ENCODE assay signal across 8 cellular contexts in genomic region chr20:62305149-62305764, GRCh38. TPM values are rescaled to one million over a fixed set of nuclear protein-coding genes. Genes with fewer than 3 reads are reported as not detected.
DNase-seq lines count a peak whose midpoint lies in the region; ATAC-seq and TF ChIP-seq lines count a peak whose summit lies in the region.

No MANE protein-coding gene starts in this region.

- no peaks in the 10 kb centered on the region for H3K27me3 Mint-ChIP-seq in CD4-positive, alpha-beta T cell
- no peaks in the 10 kb centered on the region for H3K27me3 Mint-ChIP-seq in mesothelial cell of epicardium (ENCODE audit: low read depth)

- ATAC-seq in CD4-positive, alpha-beta T cell (ENCODE audit: poor library complexity) = no peak
- ATAC-seq in esophagus mucosa = no peak
- no peak for ATAC-seq in GM19467 (IDR thresholded peaks at IDR 0.05; ENCODE audit: unreplicated experiment)

- no peaks in the 10 kb centered on the region for H3K27me3 ChIP-seq in CD4-positive, alpha-beta T cell (ENCODE audit: control insufficient read depth, insufficient read depth, low read length)

- CTCF ChIA-PET in CD4-positive, alpha-beta T cell (lab: Charles Lee) = no interaction called here

- 67 to 71% methylated on average over 18 of the region's 18 CpGs for WGBS in lower leg skin, 2 donors

- H3K4me1 Mint-ChIP-seq in CD4-positive, alpha-beta T cell (ENCODE audit: low read depth) = peaks cover 26% of the 10 kb centered on the region
- peaks cover 15% of the 10 kb centered on the region for H3K4me1 Mint-ChIP-seq in mesothelial cell of epicardium

- TF ChIP-seq POLR2A in lower leg skin (IDR thresholded peaks at IDR 0.05) = no peak

- no peak for TF ChIP-seq CTCF in CD4-positive, alpha-beta T cell (IDR thresholded peaks at IDR 0.05)
- TF ChIP-seq CTCF in mesothelial cell of epicardium (IDR thresholded peaks at IDR 0.05; ENCODE audit: unreplicated experiment) = no peak
- TF ChIP-seq CTCF in lower leg skin (IDR thresholded peaks at IDR 0.05) = no peak

- no peak overlapping the region for H3K27ac ChIP-seq in CD4-positive, alpha-beta T cell (ENCODE audit: low read depth, low read length)

- H3K9me3 Mint-ChIP-seq in CD4-positive, alpha-beta T cell = no peaks in the 10 kb centered on the region
- no peaks in the 10 kb centered on the region for H3K9me3 Mint-ChIP-seq in mesothelial cell of epicardium

- peak overlapping the region; percentile 90; the same call in 1 of the 2 replicates for H3K4me3 ChIP-seq in Jurkat, Clone E6-1 (ENCODE audit: low read length)
- no peak overlapping the region for H3K4me3 ChIP-seq in lower leg skin (ENCODE audit: low read depth, poor library complexity, severe bottlenecking)

- POLR2A ChIA-PET in CD4-positive, alpha-beta T cell (lab: Charles Lee) = no interaction called here

- intact Hi-C loops in CD4-positive, alpha-beta T cell (cut with DNase I, micrococcal nuclease) = loop anchor here in 1 of 2 experiments (2.0 kb wide), 1 partner anchor 238 kb away; no protein-coding TSS in a partner anchor
- intact Hi-C loops in lower leg skin (cut with DNase I; ENCODE audit: low total_unique reads) = loop anchor here (10.0 kb wide), 1 partner anchor 510 kb away; the partner anchor contains the start of gene COL9A3

- no peaks in the 10 kb centered on the region for H3K9me3 ChIP-seq in CD4-positive, alpha-beta T cell (ENCODE audit: control insufficient read depth, low read length)

- DNase-seq in CD4-positive, alpha-beta T cell = no peak
- DNase-seq in Jurkat, Clone E6-1 (ENCODE audit: low read depth, low spot score) = no peak
- DNase-seq in astrocyte of the hippocampus (ENCODE audit: low read depth, low spot score) = peak; percentile 18
- DNase-seq in mesothelial cell of epicardium (ENCODE audit: low spot score in 2 of 2, unreplicated experiment in 2 of 2) = no peak
- no peak for DNase-seq in pons (ENCODE audit: low spot score)
- no peak for DNase-seq in lower leg skin (ENCODE audit: low spot score in 2 of 2)

- peak overlapping the region; percentile 17 for H3K27ac Mint-ChIP-seq in CD4-positive, alpha-beta T cell
- peak overlapping the region; percentile 70 for H3K27ac Mint-ChIP-seq in mesothelial cell of epicardium

- peak overlapping the region; percentile 93 for H3K4me3 Mint-ChIP-seq in CD4-positive, alpha-beta T cell
- H3K4me3 Mint-ChIP-seq in mesothelial cell of epicardium = peak overlapping the region; percentile 87

- peaks cover 55% of the 10 kb centered on the region for H3K36me3 Mint-ChIP-seq in CD4-positive, alpha-beta T cell (ENCODE audit: low read depth)
- peaks cover 3% of the 10 kb centered on the region for H3K36me3 Mint-ChIP-seq in mesothelial cell of epicardium

RNA-seq across cellular contexts. Expression of gene ADRM1, which starts 2.5 kb away (rescaled TPM):
- total RNA-seq in CD4-positive, alpha-beta T cell = 10 to 100 TPM; 40.8 to 44.3 TPM
- 145 TPM for polyA plus RNA-seq in Jurkat, Clone E6-1 (2012; ENCODE audit: insufficient read depth, insufficient read length)
- 58.8 to 60.8 TPM (median 59.0 TPM) in 3 replicates for total RNA-seq in mesothelial cell of epicardium
- total RNA-seq in esophagus mucosa = 76.1 TPM
- total RNA-seq in lower leg skin = 100 to 1,000 TPM; 143 to 198 (median 167) TPM
